In genomic region chr11:110200241-110200640, GRCh38 we compare ENCODE assay signal across 17 cellular contexts.
DNase-seq lines count a peak whose midpoint lies in the region; ATAC-seq, FAIRE-seq and TF ChIP-seq lines count a peak whose summit lies in the region.
"Had no signal": no experiment of that assay in that cellular context is flagged by ENCODE, and none has a peak within 500 bp of the region (broad histone marks: within the 10 kb centered on the region; RNA-seq: fewer than 3 reads in every experiment).

No MANE protein-coding gene starts in this region.

- in situ Hi-C loops in HepG2 (cut with HindIII; ENCODE audit: extremely low pct_ligation_motif_present, low pct_unique_long_range_greater_than_20kb): loop anchor here (5.0 kb wide), 2 partner anchors 177 to 232 kb away; no protein-coding TSS in a partner anchor

- FAIRE-seq in HepG2 (lab: Jason Lieb, UNC): no peak
- FAIRE-seq: GM12891 had no signal

- TF ChIP-seq RAD21 in liver (IDR thresholded peaks at IDR 0.05): no peak
- TF ChIP-seq RAD21 in HepG2 (CRISPR knock-in tag; IDR thresholded peaks at IDR 0.05): no peak

- 65% methylated on average over 6 of the region's 6 CpGs for WGBS in liver
- WGBS in HepG2 (ENCODE audit: low lambda C conversion rate): 16% methylated on average over 6 of the region's 6 CpGs
- 42% methylated on average over 6 of the region's 6 CpGs for WGBS in smooth muscle cell (ENCODE audit: low lambda C conversion rate)

- no TSS peak for BruUV-seq in HepG2 (replicated peaks; lab: Mats Ljungman, UMichigan)

- no peaks in the 10 kb centered on the region for H3K36me3 ChIP-seq in liver (ENCODE audit: control insufficient read depth in 4 of 4, insufficient read depth in 3 of 4, low read depth in 1 of 4, low read length in 3 of 4)
- H3K36me3 ChIP-seq in HepG2 (replicated peaks in 1 of 2; ENCODE audit: control insufficient read depth in 1 of 2, insufficient read depth in 2 of 2, low read length in 2 of 2): no peaks in the 10 kb centered on the region
- no peaks in the 10 kb centered on the region for H3K36me3 ChIP-seq in smooth muscle cell (ENCODE audit: low read depth)
- H3K36me3 ChIP-seq: stomach had no signal

- intact Hi-C loops in HepG2 (cut with micrococcal nuclease; ENCODE audit: unreplicated experiment): loop anchor here (2.0 to 10.0 kb wide), 4 partner anchors 47 to 1245 kb away; partner anchors contain the start of gene RDX

- H3K79me2 ChIP-seq in HepG2 (ENCODE audit: insufficient read depth, low read length) (no peaks in the 10 kb centered on the region), smooth muscle cell (ENCODE audit: low read depth) (no peaks in the 10 kb centered on the region)

- H3K27ac Mint-ChIP-seq in WTC11: no peak overlapping the region
- H3K27ac Mint-ChIP-seq: activated naive CD8-positive, alpha-beta T cell; H9 had no signal

- CTCF ChIA-PET in HepG2 (lab: Yijun Ruan, JAX; ENCODE audit: low intra/inter-chr PET ratio, low total read pairs): interaction anchor here (1.7 to 3.7 kb wide), 2 partner anchors 176 to 234 kb away, joined by 12 to 35 read pairs; no protein-coding TSS in a partner anchor
- CTCF ChIA-PET in WTC11 (lab: Charles Lee): interaction anchor here (0.6 to 2.6 kb wide), 11 partner anchors 13 to 278 kb away, joined by 3 to 29 read pairs (median 5); partner anchors contain the start of gene FDX1

- no peaks in the 10 kb centered on the region for H3K36me3 Mint-ChIP-seq in WTC11
- H3K36me3 Mint-ChIP-seq: activated naive CD8-positive, alpha-beta T cell had no signal

- H3K27ac ChIP-seq in liver (ENCODE audit: low read depth in 1 of 2, low read length in 2 of 2) (peak overlapping the region; percentile 10 to 21), HepG2 (ENCODE audit: extremely low read length, insufficient read depth, low read length) (no peak overlapping the region), smooth muscle cell (ENCODE audit: low read depth) (peak overlapping the region; percentile 62)
- H3K27ac ChIP-seq: stomach had no signal

- H3K9me3 ChIP-seq in liver (ENCODE audit: control insufficient read depth in 4 of 4, low read length in 3 of 4) (no peaks in the 10 kb centered on the region), HepG2 (ENCODE audit: low read length) (no peaks in the 10 kb centered on the region), smooth muscle cell (replicated peaks; ENCODE audit: low read depth) (no peaks in the 10 kb centered on the region)
- H3K9me3 ChIP-seq: stomach had no signal

- no peak overlapping the region for H3K9ac ChIP-seq in liver (ENCODE audit: low read depth in 1 of 2, low read length in 2 of 2)
- no peak overlapping the region for H3K9ac ChIP-seq in HepG2 (ENCODE audit: insufficient read depth, low read depth, low read length)
- H3K9ac ChIP-seq in smooth muscle cell (ENCODE audit: low read depth): peak overlapping the region; percentile 4

- DNase-seq in HepG2 (ENCODE audit: low spot score): no peak
- no peak for DNase-seq in WTC11 (ENCODE audit: low spot score)
- no peak for DNase-seq in smooth muscle cell (lab: John Stamatoyannopoulos, UW; ENCODE audit: unreplicated experiment)
- DNase-seq in NCI-H2081 treated with DMSO at 0.1 percent for 48 hours (lab: John Stamatoyannopoulos, UW): no peak
- no peak for DNase-seq in SW480 (ENCODE audit: low spot score)
- no peak for DNase-seq in NCI-H774 (lab: John Stamatoyannopoulos, UW)
- DNase-seq: activated T-cell treated with anti-CD3 and anti-CD28 coated beads, Interleukin-2, amount 50 U/mL, for 4 hours; H9; left colon; NCI-H1105 treated with DMSO at 0.1 percent for 48 hours; posterior cingulate gyrus; stimulated activated CD4-positive, alpha-beta T cell treated with anti-CD3 and anti-CD28 coated beads, Interleukin-12 subunit alpha, Interleukin-12 subunit beta, amount 100 ng/mL, for 4 hours; stomach had no signal

- peaks cover 3 to 13% (median 11%) of the 10 kb centered on the region in 4 donors for H3K4me1 ChIP-seq in liver (ENCODE audit: control insufficient read depth in 4 of 4, insufficient read depth in 4 of 4, low read length in 3 of 4)
- H3K4me1 ChIP-seq in HepG2 (ENCODE audit: insufficient read depth, low read length): no peaks in the 10 kb centered on the region
- peaks cover 9% of the 10 kb centered on the region for H3K4me1 ChIP-seq in smooth muscle cell (ENCODE audit: low read depth)

- no peaks in the 10 kb centered on the region for H3K27me3 Mint-ChIP-seq in WTC11 (ENCODE audit: low read depth)

- H3K4me2 ChIP-seq in HepG2 (ENCODE audit: low read depth, low read length) (no peak overlapping the region), smooth muscle cell (peak overlapping the region; percentile 69)

- peaks cover 19% of the 10 kb centered on the region for H3K4me1 Mint-ChIP-seq in WTC11

- no peak overlapping the region for H3K4me3 Mint-ChIP-seq in WTC11
- H3K4me3 Mint-ChIP-seq: activated naive CD8-positive, alpha-beta T cell; activated T-cell treated with anti-CD3 and anti-CD28 coated beads, Interleukin-2, amount 50 U/mL, for 4 hours; H9 had no signal

- no peak for TF ChIP-seq POLR2A in HepG2 (IDR thresholded peaks at IDR 0.05; ENCODE audit: insufficient read depth in 1 of 2, low read depth in 2 of 2, low read length in 2 of 2)

- H3F3A ChIP-seq in smooth muscle cell (ENCODE audit: low read depth): no peaks in the 10 kb centered on the region

- TF ChIP-seq CTCF in liver (IDR thresholded peaks at IDR 0.05; ENCODE audit: low read depth, low read length, missing input control) (no peak), HepG2 (CRISPR knock-in tag; IDR thresholded peaks at IDR 0.05) (no peak), WTC11 (IDR thresholded peaks at IDR 0.05) (no peak), smooth muscle cell (IDR thresholded peaks at IDR 0.05; ENCODE audit: borderline replicate concordance, insufficient read depth, poor library complexity, severe bottlenecking) (no peak)

- ATAC-seq in HepG2 (no peak), WTC11 (peak; percentile 25), esophagus mucosa (peak; percentile 66)
- ATAC-seq: activated T-cell treated with anti-CD3 and anti-CD28 coated beads, Interleukin-2, amount 50 U/mL, for 4 hours; left colon had no signal

- H3K27me3 ChIP-seq in liver (ENCODE audit: control insufficient read depth in 4 of 4, insufficient read depth in 4 of 4, low read length in 3 of 4): no peaks in the 10 kb centered on the region
- H3K27me3 ChIP-seq in HepG2 (ENCODE audit: control insufficient read depth in 1 of 2, insufficient read depth in 2 of 2, low read length in 2 of 2): no peaks in the 10 kb centered on the region
- H3K27me3 ChIP-seq in smooth muscle cell (ENCODE audit: low read depth): no peaks in the 10 kb centered on the region
- H3K27me3 ChIP-seq: stomach had no signal

- no peaks in the 10 kb centered on the region for H4K20me1 ChIP-seq in HepG2 (ENCODE audit: insufficient read depth, low read length)
- no peaks in the 10 kb centered on the region for H4K20me1 ChIP-seq in smooth muscle cell (ENCODE audit: low read depth)

- H2AFZ ChIP-seq in HepG2 (ENCODE audit: low read length): no peak overlapping the region
- H2AFZ ChIP-seq in smooth muscle cell (ENCODE audit: low read depth): no peak overlapping the region

- POLR2A ChIA-PET in HepG2 (lab: Yijun Ruan, JAX) (no interaction called here), WTC11 (lab: Charles Lee) (no interaction called here)

- TF ChIP-seq EP300 in HepG2 (IDR thresholded peaks at IDR 0.05; ENCODE audit: low read depth in 2 of 2, low read length in 2 of 2) (no peak), HepG2 (CRISPR knock-in tag; IDR thresholded peaks at IDR 0.05; ENCODE audit: borderline replicate concordance) (no peak)

- H3K4me3 ChIP-seq in liver (ENCODE audit: low read depth in 1 of 3, low read length in 3 of 3) (no peak overlapping the region), HepG2 (replicated peaks in 1 of 3; ENCODE audit: insufficient read depth in 1 of 3, low read depth in 2 of 3, low read length in 3 of 3) (no peak overlapping the region), smooth muscle cell (no peak overlapping the region)
- H3K4me3 ChIP-seq: stomach had no signal

- H3K9me3 Mint-ChIP-seq in WTC11: no peaks in the 10 kb centered on the region
- H3K9me3 Mint-ChIP-seq: activated T-cell treated with anti-CD3 and anti-CD28 coated beads, Interleukin-2, amount 50 U/mL, for 4 hours; H9 had no signal

TF ChIP-seq in liver, 16 proteins besides CTCF, POLR2A, EP300 and RAD21 (continues in another document):
- TF ChIP-seq HNF4G (IDR thresholded peaks at IDR 0.05) (no peak), TAF1 (conservative IDR thresholded peaks at IDR 0.05) (no peak), ATF3 (IDR thresholded peaks at IDR 0.05) (no peak), SP1 (IDR thresholded peaks at IDR 0.05) (no peak)

TF ChIP-seq in HepG2, 621 proteins besides CTCF, POLR2A, EP300 and RAD21 (continues in another document):
- TF ChIP-seq POLR2AphosphoS2 (IDR thresholded peaks at IDR 0.05; ENCODE audit: low read depth, low read length) (no peak), TBL1XR1 (IDR thresholded peaks at IDR 0.05; ENCODE audit: borderline replicate concordance, low read length, partially characterized antibody) (no peak)

TF ChIP-seq in WTC11, 78 proteins besides CTCF, POLR2A, EP300 and RAD21:
- TF ChIP-seq ZBTB43 (CRISPR knock-in tag; IDR thresholded peaks at IDR 0.05): no peak
- no peak for TF ChIP-seq MAX (CRISPR knock-in tag; IDR thresholded peaks at IDR 0.05)
- TF ChIP-seq IRF1 (CRISPR knock-in tag; IDR thresholded peaks at IDR 0.05): no peak
